10 cellular contexts compared by ENCODE assay signal in the genomic region with DNA sequence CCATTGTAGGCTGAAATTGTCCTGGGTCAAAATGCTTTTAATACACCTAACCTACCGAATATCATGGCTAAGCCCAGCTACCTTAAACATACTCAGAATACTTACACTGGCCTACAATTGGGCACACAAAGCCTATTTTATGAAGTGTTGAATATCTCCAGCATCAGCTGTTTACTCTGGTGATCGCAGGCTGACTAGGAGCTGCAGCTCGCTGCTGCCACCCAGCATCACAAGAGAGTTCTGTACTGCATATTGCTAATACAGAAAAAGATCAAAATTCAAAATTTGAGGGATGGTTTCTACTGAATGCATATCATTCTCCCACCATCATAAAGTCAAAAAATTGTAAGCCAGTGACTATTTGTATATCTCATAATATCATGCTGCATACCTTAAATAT. TPM values are rescaled to one million over a fixed set of nuclear protein-coding genes. Genes with fewer than 3 reads are reported as not detected.
DNase-seq lines count a peak whose midpoint lies in the region; ATAC-seq, FAIRE-seq and TF ChIP-seq lines count a peak whose summit lies in the region.
"Had no signal": no experiment of that assay in that cellular context is flagged by ENCODE, and none has a peak within 500 bp of the region (broad histone marks: within the 10 kb centered on the region; RNA-seq: fewer than 3 reads in every experiment).

No MANE protein-coding gene starts in this region.

- no peak overlapping the region for H3K4me2 ChIP-seq in neural cell (ENCODE audit: low read length)

- peaks cover 22% of the 10 kb centered on the region for H3K36me3 Mint-ChIP-seq in stimulated activated memory B cell treated with anti-CD40 and anti-IgM and Interleukin-4, amounts not matched to agents 10 μg/mL and 1 μg/mL and 100 μg/mL, for 72 hours

- DNase-seq in NCI-H1694 (lab: John Stamatoyannopoulos, UW): peak; percentile 4
- no peak for DNase-seq in NCI-H1694 treated with DMSO at 0.1 percent for 48 hours (lab: John Stamatoyannopoulos, UW)
- peak; percentile 30 for DNase-seq in LHCN-M2 (ENCODE audit: low read depth)
- DNase-seq in bronchial epithelial cell (ENCODE audit: low read depth): no peak
- DNase-seq in kidney: no peak
- no peak for DNase-seq in DMS114 treated with DMSO at 0.1 percent for 48 hours (lab: John Stamatoyannopoulos, UW; ENCODE audit: unreplicated experiment)

- H3K4me1 Mint-ChIP-seq in stimulated activated memory B cell treated with anti-CD40 and anti-IgM and Interleukin-4, amounts not matched to agents 10 μg/mL and 1 μg/mL and 100 μg/mL, for 72 hours: no peaks in the 10 kb centered on the region
- H3K4me1 Mint-ChIP-seq: B cell had no signal

- no peaks in the 10 kb centered on the region for H3K9me2 ChIP-seq in neural cell (ENCODE audit: insufficient read depth, low read length)

- no peak overlapping the region for H3K27ac ChIP-seq in neural cell (ENCODE audit: low read length)
- no peak overlapping the region for H3K27ac ChIP-seq in kidney (ENCODE audit: low read depth in 2 of 2, low read length in 2 of 2)
- H3K27ac ChIP-seq: right atrium auricular region had no signal

- no peaks in the 10 kb centered on the region for H3K9me3 Mint-ChIP-seq in stimulated activated memory B cell treated with anti-CD40 and anti-IgM and Interleukin-4, amounts not matched to agents 10 μg/mL and 1 μg/mL and 100 μg/mL, for 72 hours

- no peak for TF ChIP-seq EP300 in neural cell (conservative IDR thresholded peaks at IDR 0.05; ENCODE audit: poor library complexity, severe bottlenecking)

- H3K27ac Mint-ChIP-seq in stimulated activated memory B cell treated with anti-CD40 and anti-IgM and Interleukin-4, amounts not matched to agents 10 μg/mL and 1 μg/mL and 100 μg/mL, for 72 hours: no peak overlapping the region
- H3K27ac Mint-ChIP-seq: B cell had no signal

- peak; percentile 42 for TF ChIP-seq RAD21 in neural cell (conservative IDR thresholded peaks at IDR 0.05)

- no peaks in the 10 kb centered on the region for H3K9me3 ChIP-seq in neural cell (ENCODE audit: low read length)
- no peaks in the 10 kb centered on the region for H3K9me3 ChIP-seq in kidney (ENCODE audit: control insufficient read depth in 1 of 2, low read length in 2 of 2)
- H3K9me3 ChIP-seq: right atrium auricular region had no signal

- H3K36me3 ChIP-seq in bronchial epithelial cell (ENCODE audit: control insufficient read depth, insufficient read depth, low read length): no peaks in the 10 kb centered on the region
- H3K36me3 ChIP-seq in neural cell (ENCODE audit: insufficient read depth, low read length): peaks cover 8% of the 10 kb centered on the region
- H3K36me3 ChIP-seq in kidney (ENCODE audit: control insufficient read depth in 1 of 2, insufficient read depth in 2 of 2, low read length in 2 of 2): peaks cover 4 to 8% of the 10 kb centered on the region in 2 donors

- H3F3A ChIP-seq in neural cell (ENCODE audit: insufficient read depth, low read length, poor library complexity, severe bottlenecking): no peaks in the 10 kb centered on the region

- intact Hi-C loops in kidney (cut with DNase I): no loop called here

- H3K79me2 ChIP-seq in neural cell (replicated peaks; ENCODE audit: insufficient read depth, low read length): no peaks in the 10 kb centered on the region

- no peak for ATAC-seq in stimulated activated memory B cell treated with anti-CD40 and anti-IgM and Interleukin-4, amounts not matched to agents 10 μg/mL and 1 μg/mL and 100 μg/mL, for 72 hours

- H3K27me3 ChIP-seq in bronchial epithelial cell (ENCODE audit: control insufficient read depth, insufficient read depth, low read length) (no peaks in the 10 kb centered on the region), neural cell (ENCODE audit: insufficient read depth, low read depth, low read length) (no peaks in the 10 kb centered on the region)
- H3K27me3 ChIP-seq: right atrium auricular region had no signal

- H2AFZ ChIP-seq in neural cell (ENCODE audit: low read depth, low read length): no peak overlapping the region

- no peaks in the 10 kb centered on the region for H4K20me1 ChIP-seq in neural cell (ENCODE audit: insufficient read depth)

- no peaks in the 10 kb centered on the region for H3K4me1 ChIP-seq in kidney (ENCODE audit: control insufficient read depth in 1 of 2, insufficient read depth in 1 of 2, low read depth in 1 of 2, low read length in 2 of 2)
- H3K4me1 ChIP-seq: right atrium auricular region had no signal

- no peak overlapping the region for H3K9ac ChIP-seq in neural cell (ENCODE audit: low read length)
- H3K9ac ChIP-seq in kidney (ENCODE audit: low read length in 2 of 2): no peak overlapping the region

- TF ChIP-seq CTCF in bronchial epithelial cell (IDR thresholded peaks at IDR 0.05; ENCODE audit: insufficient read depth, low read length, severe bottlenecking) (peak; percentile 6), neural cell (IDR thresholded peaks at IDR 0.05; ENCODE audit: poor library complexity, severe bottlenecking) (peak; percentile 54), kidney (IDR thresholded peaks at IDR 0.05; ENCODE audit: borderline replicate concordance, extremely low read depth, insufficient read depth) (no peak)

- H3K27me3 Mint-ChIP-seq in stimulated activated memory B cell treated with anti-CD40 and anti-IgM and Interleukin-4, amounts not matched to agents 10 μg/mL and 1 μg/mL and 100 μg/mL, for 72 hours: no peaks in the 10 kb centered on the region
- H3K27me3 Mint-ChIP-seq: B cell had no signal

- H3K4me3 ChIP-seq in bronchial epithelial cell (ENCODE audit: low read depth, low read length): no peak overlapping the region
- no peak overlapping the region for H3K4me3 ChIP-seq in neural cell (ENCODE audit: low read length)
- no peak overlapping the region for H3K4me3 ChIP-seq in kidney (ENCODE audit: low read length in 2 of 2)
- H3K4me3 ChIP-seq: right atrium auricular region had no signal

- FAIRE-seq in bronchial epithelial cell (lab: Jason Lieb, UNC) (no peak), kidney (lab: Jason Lieb, UNC) (no peak)

- no peak overlapping the region for H3K4me3 Mint-ChIP-seq in stimulated activated memory B cell treated with anti-CD40 and anti-IgM and Interleukin-4, amounts not matched to agents 10 μg/mL and 1 μg/mL and 100 μg/mL, for 72 hours
- H3K4me3 Mint-ChIP-seq: B cell had no signal

TF ChIP-seq in neural cell, 6 proteins besides CTCF, POLR2A, EP300 and RAD21:
- TF ChIP-seq EZH2 (IDR thresholded peaks at IDR 0.05; ENCODE audit: borderline replicate concordance, insufficient read depth, low read length, poor library complexity, severe bottlenecking): no peak
- no peak for TF ChIP-seq TAF1 (IDR thresholded peaks at IDR 0.05; ENCODE audit: low read depth)
- TF ChIP-seq REST (IDR thresholded peaks at IDR 0.05; ENCODE audit: borderline replicate concordance): no peak
- TF ChIP-seq POLR2AphosphoS5 (IDR thresholded peaks at IDR 0.05): no peak
- TF ChIP-seq MXI1 (conservative IDR thresholded peaks at IDR 0.05; ENCODE audit: poor library complexity, severe bottlenecking): no peak
- TF ChIP-seq SMC3 (conservative IDR thresholded peaks at IDR 0.05; ENCODE audit: poor library complexity): peak; percentile 31

RNA-seq across cellular contexts. Expression of gene ULK2, which starts 55.3 kb away (rescaled TPM):
- 12.4 TPM in 2 replicates for total RNA-seq in LHCN-M2 (2014; rRNA removed)
- polyA plus RNA-seq in LHCN-M2 (2012): 5.7 TPM
- 14.7 and 24.5 TPM in 2 replicates for total RNA-seq in bronchial epithelial cell
- polyA plus RNA-seq in neural cell: 48.4 and 55.1 TPM in 2 replicates
- 68.1 and 74.0 TPM in 2 replicates for polyA minus RNA-seq in neural cell
- total RNA-seq in kidney: 16.3 TPM
- polyA plus RNA-seq in kidney (ENCODE audit: insufficient read depth, low read depth, low replicate concordance): 6.6 TPM

Comparison
In these comparisons a context has a peak if more than half of its experiments do, and no peak if none do; other contexts are left out.
1. DNase-seq: peak in NCI-H1694 (single experiment) and LHCN-M2 (single experiment); none in NCI-H1694 treated with DMSO at 0.1 percent for 48 hours (single experiment), bronchial epithelial cell (single experiment), kidney (single experiment) and DMS114 treated with DMSO at 0.1 percent for 48 hours (single experiment).